In genomic region chr5:84249918-84250635, GRCh38 we compare ENCODE assay signal across 1 cellular context.
TF ChIP-seq lines count a peak whose summit lies in the region.

No MANE protein-coding gene starts in this region.

TF ChIP-seq in WTC11, 78 proteins besides CTCF, POLR2A, EP300 and RAD21 (continued from another document):
- no peak for TF ChIP-seq ATF2 (CRISPR knock-in tag; IDR thresholded peaks at IDR 0.05; ENCODE audit: borderline replicate concordance, low read depth)
- TF ChIP-seq PRRX2 (CRISPR knock-in tag; IDR thresholded peaks at IDR 0.05) = no peak
- no peak for TF ChIP-seq ZMAT4 (CRISPR knock-in tag; IDR thresholded peaks at IDR 0.05)
- no peak for TF ChIP-seq ZNF532 (CRISPR knock-in tag; IDR thresholded peaks at IDR 0.05; ENCODE audit: borderline replicate concordance)
- no peak for TF ChIP-seq E2F4 (CRISPR knock-in tag; IDR thresholded peaks at IDR 0.05; ENCODE audit: borderline replicate concordance, low read depth)
TF ChIP-seq in WTC11: peak in this region for 0.
